18 cellular contexts compared by ENCODE assay signal in the genomic region with DNA sequence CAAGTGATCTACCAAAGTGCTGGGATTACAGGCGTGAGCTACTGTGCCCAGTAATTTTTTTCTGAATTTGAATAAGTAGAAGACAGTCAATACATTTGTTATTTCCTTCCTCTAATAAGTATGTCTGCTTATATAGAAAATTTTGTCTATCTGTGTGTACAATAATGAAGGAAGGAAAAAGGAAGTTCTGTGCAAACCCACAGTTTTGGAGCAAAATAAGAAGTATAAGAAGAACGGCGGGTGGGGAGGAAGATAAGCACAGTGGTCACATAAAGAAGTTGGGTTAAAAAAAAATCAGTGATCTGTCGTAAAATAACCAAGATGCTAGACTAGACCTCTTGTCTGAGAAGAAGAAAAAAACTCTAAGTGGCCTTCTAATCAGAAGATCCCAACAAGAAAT. TPM values are rescaled to one million over a fixed set of nuclear protein-coding genes. Genes with fewer than 3 reads are reported as not detected.
DNase-seq lines count a peak whose midpoint lies in the region; ATAC-seq and TF ChIP-seq lines count a peak whose summit lies in the region.
"Had no signal": no experiment of that assay in that cellular context is flagged by ENCODE, and none has a peak within 500 bp of the region (broad histone marks: within the 10 kb centered on the region; RNA-seq: fewer than 3 reads in every experiment).

No MANE protein-coding gene starts in this region.

- H3K9me3 ChIP-seq in DOHH2 (ENCODE audit: control insufficient read depth, insufficient read depth, low read length) (no peaks in the 10 kb centered on the region), psoas muscle (no peaks in the 10 kb centered on the region)

- ATAC-seq in psoas muscle: no peak
- ATAC-seq: activated CD4-positive, CD25-positive, alpha-beta regulatory T cell treated with anti-CD3 and anti-CD28 coated beads, Interleukin-2, amount 50 U/mL, for 24 hours had no signal

- peak overlapping the region; percentile 14 to 54 (median 21) for H3K27ac Mint-ChIP-seq in immature natural killer cell
- no peak overlapping the region for H3K27ac Mint-ChIP-seq in progenitor cell of endocrine pancreas
- H3K27ac Mint-ChIP-seq: activated T-helper 2 cell treated with anti-CD3 and anti-CD28 coated beads, Interferon-gamma antibody, Interleukin-2, Interleukin-4, amounts not matched to agents 10 μg/mL and 5 μg/mL and 100 μg/mL, durations not matched to agents 14 hours and 24 hours and 36 hours; type B pancreatic cell had no signal

- 84 to 93% (median 92%) methylated on average over 4 of the region's 4 CpGs for WGBS in psoas muscle, 3 donors

- TF ChIP-seq CTCF in DOHH2 (IDR thresholded peaks at IDR 0.05; ENCODE audit: low read depth, low read length, poor library complexity, severe bottlenecking): no peak
- TF ChIP-seq CTCF in progenitor cell of endocrine pancreas (IDR thresholded peaks at IDR 0.05; ENCODE audit: unreplicated experiment): no peak
- TF ChIP-seq CTCF in psoas muscle (IDR thresholded peaks at IDR 0.05): no peak

- H3K27me3 ChIP-seq in DOHH2 (ENCODE audit: control insufficient read depth, low read length): peaks cover 26% of the 10 kb centered on the region
- H3K27me3 ChIP-seq in psoas muscle (ENCODE audit: insufficient read depth in 3 of 3, low read length in 2 of 3): no peaks in the 10 kb centered on the region

- H3K4me3 Mint-ChIP-seq in immature natural killer cell (peak overlapping the region; percentile 40 to 69 (median 57)), progenitor cell of endocrine pancreas (ENCODE audit: low read depth) (no peak overlapping the region)
- H3K4me3 Mint-ChIP-seq: neural crest cell, type B pancreatic cell had no signal

- H3K4me1 Mint-ChIP-seq in immature natural killer cell: peaks cover 60 to 73% of the 10 kb centered on the region in 2 donors
- H3K4me1 Mint-ChIP-seq in progenitor cell of endocrine pancreas (ENCODE audit: low read depth): no peaks in the 10 kb centered on the region
- H3K4me1 Mint-ChIP-seq: neural crest cell had no signal

- intact Hi-C loops in psoas muscle (cut with DNase I): no loop called here

- H3K36me3 ChIP-seq in DOHH2 (ENCODE audit: control insufficient read depth, low read length): no peaks in the 10 kb centered on the region
- no peaks in the 10 kb centered on the region for H3K36me3 ChIP-seq in psoas muscle (ENCODE audit: insufficient read depth in 1 of 2, low read depth in 1 of 2)

- H3K4me3 ChIP-seq in DOHH2 (ENCODE audit: low read length) (no peak overlapping the region), psoas muscle (no peak overlapping the region)
- H3K4me3 ChIP-seq: SK-N-MC had no signal

- no peak overlapping the region for H3K27ac ChIP-seq in DOHH2 (ENCODE audit: low read depth, low read length)
- H3K27ac ChIP-seq in psoas muscle: no peak overlapping the region
- H3K27ac ChIP-seq: SK-N-MC had no signal

- H3K79me2 ChIP-seq in DOHH2 (ENCODE audit: control insufficient read depth, low read length): no peaks in the 10 kb centered on the region

- H3K9me3 Mint-ChIP-seq in immature natural killer cell (no peaks in the 10 kb centered on the region), progenitor cell of endocrine pancreas (ENCODE audit: low read depth) (no peaks in the 10 kb centered on the region)
- H3K9me3 Mint-ChIP-seq: activated T-helper 2 cell treated with anti-CD3 and anti-CD28 coated beads, Interferon-gamma antibody, Interleukin-2, Interleukin-4, amounts not matched to agents 10 μg/mL and 5 μg/mL and 100 μg/mL, durations not matched to agents 14 hours and 24 hours and 36 hours; neural crest cell; type B pancreatic cell had no signal

- no peaks in the 10 kb centered on the region for H3K36me3 Mint-ChIP-seq in immature natural killer cell
- peaks cover 4% of the 10 kb centered on the region for H3K36me3 Mint-ChIP-seq in progenitor cell of endocrine pancreas (ENCODE audit: insufficient read depth)
- H3K36me3 Mint-ChIP-seq: type B pancreatic cell had no signal

- H3K4me1 ChIP-seq in DOHH2 (ENCODE audit: control insufficient read depth, low read length) (peaks cover 43% of the 10 kb centered on the region), psoas muscle (peaks cover 12% of the 10 kb centered on the region)

- H3K27me3 Mint-ChIP-seq in immature natural killer cell (ENCODE audit: low read depth in 3 of 3) (no peaks in the 10 kb centered on the region), progenitor cell of endocrine pancreas (no peaks in the 10 kb centered on the region)

- peak; percentile 58 for DNase-seq in NOMO-1 treated with DMSO at 0.1 percent for 48 hours (lab: John Stamatoyannopoulos, UW; ENCODE audit: unreplicated experiment)
- DNase-seq in NOMO-1 treated with dmso at 0.1 percent for 144 hours (lab: John Stamatoyannopoulos, UW; ENCODE audit: unreplicated experiment): no peak
- DNase-seq in UCSD-AML1 (lab: John Stamatoyannopoulos, UW; ENCODE audit: unreplicated experiment): peak; percentile 39
- no peak for DNase-seq in immature natural killer cell
- no peak for DNase-seq in progenitor cell of endocrine pancreas (ENCODE audit: low spot score, unreplicated experiment)
- DNase-seq in foreskin melanocyte: no peak
- no peak for DNase-seq in psoas muscle
- DNase-seq: 8988T; effector CD4-positive, alpha-beta T cell; NCI-H1092 treated with DMSO at 0.1 percent for 48 hours; right cardiac atrium; stimulated activated CD8-positive, alpha-beta memory T cell treated with anti-CD3 and anti-CD28 coated beads, Interleukin-4, amount 100 ng/mL, for 48 hours had no signal

- H3K9me2 ChIP-seq in DOHH2 (replicated peaks; ENCODE audit: control insufficient read depth, low read length): no peaks in the 10 kb centered on the region

- H4K20me1 ChIP-seq in DOHH2 (ENCODE audit: control insufficient read depth, insufficient read depth, low read depth, low read length): no peaks in the 10 kb centered on the region

- H3F3A ChIP-seq in DOHH2 (ENCODE audit: control insufficient read depth, insufficient read depth): no peaks in the 10 kb centered on the region

- peak overlapping the region; percentile 20; the same call in 1 of the 2 replicates for H3K4me2 ChIP-seq in DOHH2 (ENCODE audit: low read length)

RNA-seq across cellular contexts. Expression of gene MGAT4A, which starts 20.2 kb away (rescaled TPM):
- 100 to 1,000 TPM; 113 to 155 (median 128) TPM for polyA plus RNA-seq in immature natural killer cell
- 33.5 and 37.6 TPM in 2 replicates for total RNA-seq in progenitor cell of endocrine pancreas
- total RNA-seq in psoas muscle: 10 to 100 TPM in 2 of 4 donors, 1 to 10 TPM in 2; 7.0 to 12.3 (median 9.0) TPM
- polyA plus RNA-seq in psoas muscle: 10 to 100 TPM in 1 of 3 donors, 1 to 10 TPM in 2; 3.0 to 10.6 (median 6.7) TPM

Comparison
In these comparisons a context has a peak if more than half of its experiments do, and no peak if none do; other contexts are left out.
1. DNase-seq: peak in NOMO-1 treated with DMSO at 0.1 percent for 48 hours (single experiment) and UCSD-AML1 (single experiment); none in NOMO-1 treated with dmso at 0.1 percent for 144 hours (single experiment), immature natural killer cell (0 of 3), progenitor cell of endocrine pancreas (single experiment), foreskin melanocyte (single experiment) and psoas muscle (0 of 2).